In genomic region chr17:5419356-5419958, GRCh38 we compare ENCODE assay signal across 1 cellular context.
TF ChIP-seq lines count a peak whose summit lies in the region.

NUP88 (minus strand) TSS chr17:5419662; CDS start chr17:5419650, 12 bp downstream.

TF ChIP-seq in HepG2, 621 proteins besides CTCF, POLR2A, EP300 and RAD21 (continued from another document and continues in another):
- TF ChIP-seq ZNF362 (CRISPR knock-in tag; IDR thresholded peaks at IDR 0.05; ENCODE audit: borderline replicate concordance) (no peak), ZNF180 (CRISPR knock-in tag; IDR thresholded peaks at IDR 0.05; ENCODE audit: borderline replicate concordance, low read depth) (no peak), ARNTL (CRISPR knock-in tag; IDR thresholded peaks at IDR 0.05) (no peak), E2F5 (CRISPR knock-in tag; conservative IDR thresholded peaks at IDR 0.05) (peak; percentile 67; the same call in 1 of the 2 replicates), TEAD2 (CRISPR knock-in tag; IDR thresholded peaks at IDR 0.05) (no peak), ZC3H13 (CRISPR knock-in tag; IDR thresholded peaks at IDR 0.05) (peak; percentile 66; the same call in 1 of the 2 replicates), SP1 (IDR thresholded peaks at IDR 0.05) (no peak), SP1 (CRISPR knock-in tag; IDR thresholded peaks at IDR 0.05) (peak; percentile 47), MLX (CRISPR knock-in tag; IDR thresholded peaks at IDR 0.05) (no peak; the same call in 1 of the 2 replicates), LRRFIP1 (CRISPR knock-in tag; conservative IDR thresholded peaks at IDR 0.05) (no peak), PCBP1 (IDR thresholded peaks at IDR 0.05; ENCODE audit: borderline replicate concordance, low read depth, low read length) (0 out of 2 replicates have a peak, but pooled peaks have one; percentile 40), MIXL1 (CRISPR knock-in tag; IDR thresholded peaks at IDR 0.05) (no peak), ZHX1 (CRISPR knock-in tag; IDR thresholded peaks at IDR 0.05; ENCODE audit: low read depth) (no peak; the same call in 1 of the 2 replicates), FOXJ3 (CRISPR knock-in tag; IDR thresholded peaks at IDR 0.05; ENCODE audit: borderline replicate concordance) (no peak; the same call in 1 of the 2 replicates), ZNF143 (CRISPR knock-in tag; IDR thresholded peaks at IDR 0.05) (no peak), KLF16 (CRISPR knock-in tag; IDR thresholded peaks at IDR 0.05) (no peak), MYNN (CRISPR knock-in tag; IDR thresholded peaks at IDR 0.05; ENCODE audit: low read depth) (no peak), CEBPG (CRISPR knock-in tag; IDR thresholded peaks at IDR 0.05) (no peak), SETDB1 (CRISPR knock-in tag; IDR thresholded peaks at IDR 0.05; ENCODE audit: borderline replicate concordance) (no peak), ZNF318 (CRISPR knock-in tag; IDR thresholded peaks at IDR 0.05) (no peak), MBNL3 (CRISPR knock-in tag; conservative IDR thresholded peaks at IDR 0.05) (no peak), NCOA2 (CRISPR knock-in tag; IDR thresholded peaks at IDR 0.05) (0 out of 2 replicates have a peak, but pooled peaks have one; percentile 17), MYPOP (CRISPR knock-in tag; IDR thresholded peaks at IDR 0.05) (peak; percentile 28; the same call in 1 of the 2 replicates), SPEN (CRISPR knock-in tag; IDR thresholded peaks at IDR 0.05; ENCODE audit: low read depth) (no peak; the same call in 1 of the 2 replicates), YEATS2 (CRISPR knock-in tag; IDR thresholded peaks at IDR 0.05; ENCODE audit: borderline replicate concordance) (no peak), NPAS2 (CRISPR knock-in tag; IDR thresholded peaks at IDR 0.05; ENCODE audit: borderline replicate concordance) (no peak), ZFP91 (CRISPR knock-in tag; IDR thresholded peaks at IDR 0.05; ENCODE audit: borderline replicate concordance) (peak; percentile 62), ZNF629 (CRISPR knock-in tag; conservative IDR thresholded peaks at IDR 0.05) (no peak), MBD4 (IDR thresholded peaks at IDR 0.05; ENCODE audit: borderline replicate concordance, low read length) (no peak), KDM5A (IDR thresholded peaks at IDR 0.05; ENCODE audit: borderline replicate concordance, low read length) (peak; percentile 85), BCLAF1 (IDR thresholded peaks at IDR 0.05) (no peak), ZNF460 (CRISPR knock-in tag; IDR thresholded peaks at IDR 0.05; ENCODE audit: borderline replicate concordance) (no peak), ZNF598 (CRISPR knock-in tag; IDR thresholded peaks at IDR 0.05; ENCODE audit: borderline replicate concordance) (no peak), ZFP37 (CRISPR knock-in tag; IDR thresholded peaks at IDR 0.05; ENCODE audit: borderline replicate concordance) (no peak), THYN1 (CRISPR knock-in tag; IDR thresholded peaks at IDR 0.05; ENCODE audit: borderline replicate concordance, low read depth) (no peak), ZNF781 (CRISPR knock-in tag; IDR thresholded peaks at IDR 0.05; ENCODE audit: borderline replicate concordance, not compliant biosample characterization) (peak; percentile 40), ZFP62 (CRISPR knock-in tag; IDR thresholded peaks at IDR 0.05) (no peak)
